Comparison of ENCODE assay signal across 8 cellular contexts in the genomic region with DNA sequence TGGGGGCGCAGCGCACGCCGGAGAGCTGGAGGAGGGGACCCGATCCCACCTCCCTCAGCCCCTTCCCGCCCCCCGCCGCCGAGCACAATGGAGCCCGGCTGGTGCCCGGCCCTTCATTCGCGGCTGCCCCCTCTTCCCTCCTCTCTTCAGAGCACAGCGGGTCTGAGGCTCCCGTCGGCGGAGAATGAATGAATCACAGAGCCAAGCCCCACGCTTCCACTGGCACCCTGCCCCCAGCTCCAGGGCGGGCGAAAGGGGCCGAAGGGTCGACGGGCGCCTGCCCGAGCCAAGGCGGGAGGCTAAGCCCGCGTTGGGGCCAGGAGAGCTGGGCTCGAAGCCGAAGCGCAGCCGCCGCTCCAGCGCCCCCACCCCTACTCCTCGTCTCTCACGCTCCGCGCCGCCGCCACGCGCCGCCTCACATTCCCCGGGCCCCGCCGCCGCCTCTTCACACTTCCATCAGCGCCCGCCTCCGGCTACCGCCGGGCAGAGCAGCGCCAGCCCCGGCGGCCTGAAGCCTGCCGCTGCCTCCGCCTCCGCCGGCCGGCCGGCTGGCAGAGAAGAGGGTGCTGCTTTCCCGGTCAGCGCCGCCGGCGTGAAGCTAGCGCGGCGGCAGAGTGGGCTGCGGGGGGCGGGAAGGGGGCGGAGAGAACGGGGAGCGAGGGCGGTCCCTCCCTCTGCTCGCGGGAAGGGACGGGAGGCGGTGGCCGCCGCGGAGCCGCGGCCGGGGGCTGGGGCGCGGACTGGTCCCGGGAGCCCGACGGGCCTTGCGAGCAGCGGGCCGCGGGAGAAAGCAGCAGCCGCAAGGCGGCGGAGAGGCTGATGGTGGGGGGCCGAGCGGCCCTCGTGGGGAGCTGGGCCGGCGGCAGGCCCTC. TPM values are rescaled to one million over a fixed set of nuclear protein-coding genes. Genes with fewer than 3 reads are reported as not detected.
DNase-seq lines count a peak whose midpoint lies in the region; ATAC-seq and TF ChIP-seq lines count a peak whose summit lies in the region.

A gene with protein sequence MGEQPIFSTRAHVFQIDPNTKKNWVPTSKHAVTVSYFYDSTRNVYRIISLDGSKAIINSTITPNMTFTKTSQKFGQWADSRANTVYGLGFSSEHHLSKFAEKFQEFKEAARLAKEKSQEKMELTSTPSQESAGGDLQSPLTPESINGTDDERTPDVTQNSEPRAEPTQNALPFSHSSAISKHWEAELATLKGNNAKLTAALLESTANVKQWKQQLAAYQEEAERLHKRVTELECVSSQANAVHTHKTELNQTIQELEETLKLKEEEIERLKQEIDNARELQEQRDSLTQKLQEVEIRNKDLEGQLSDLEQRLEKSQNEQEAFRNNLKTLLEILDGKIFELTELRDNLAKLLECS (minus strand): TSS at position 616 of the 872 bp plus-strand sequence. CDS start 1,360 bp downstream, outside the sequence.

- H3K9me3 Mint-ChIP-seq in CD14-positive monocyte: peaks cover 3 to 22% (median 14%) of the 10 kb centered on the region in 7 donors
- no peaks in the 10 kb centered on the region for H3K9me3 Mint-ChIP-seq in endothelial cell (ENCODE audit: unreplicated experiment)

- H3K4me1 Mint-ChIP-seq in CD14-positive monocyte: peaks cover 30% of the 10 kb centered on the region
- peaks cover 52% of the 10 kb centered on the region for H3K4me1 Mint-ChIP-seq in endothelial cell (ENCODE audit: unreplicated experiment)

- DNase-seq in CD14-positive monocyte (ENCODE audit: low spot score): peak; percentile 49
- peak; percentile 46 to 53 for DNase-seq in NOMO-1 (lab: John Stamatoyannopoulos, UW; ENCODE audit: unreplicated experiment in 2 of 2)
- peak; percentile 87 for DNase-seq in activated CD8-positive, alpha-beta memory T cell treated with anti-CD3 and anti-CD28 coated beads, Interleukin-2, amount 50 U/mL, for 48 hours
- DNase-seq in endothelial cell (ENCODE audit: low spot score): peak; percentile 86
- peak; percentile 41 to 45 for DNase-seq in stimulated activated CD8-positive, alpha-beta memory T cell treated with anti-CD3 and anti-CD28 coated beads, Interleukin-4, amount 100 ng/mL, for 1 hour (ENCODE audit: low read depth in 2 of 2, low spot score in 1 of 2)

- H3K4me3 ChIP-seq in mononuclear cell (ENCODE audit: low read length): peak within 1 kb of the TSS; percentile 61

- H3K4me3 Mint-ChIP-seq in CD14-positive monocyte: peak within 1 kb of the TSS; percentile 81 to 93
- peak within 1 kb of the TSS; percentile 94 for H3K4me3 Mint-ChIP-seq in endothelial cell (ENCODE audit: unreplicated experiment)

- peaks cover 20% of the 10 kb centered on the region for H3K4me1 ChIP-seq in mononuclear cell (ENCODE audit: insufficient read depth, low read length)

- no peaks in the 10 kb centered on the region for H3K9me3 ChIP-seq in mononuclear cell (ENCODE audit: low read depth, low read length)

- H3K36me3 Mint-ChIP-seq in CD14-positive monocyte (peaks cover 6 to 12% of the 10 kb centered on the region in 2 donors), endothelial cell (ENCODE audit: low read depth, unreplicated experiment) (peaks cover 3% of the 10 kb centered on the region)

- H3K27me3 Mint-ChIP-seq in CD14-positive monocyte (ENCODE audit: low read depth in 3 of 3) (peaks cover 54 to 72% (median 66%) of the 10 kb centered on the region in 3 donors), endothelial cell (ENCODE audit: unreplicated experiment) (peaks cover 7% of the 10 kb centered on the region)

- H3K27me3 ChIP-seq in mononuclear cell (ENCODE audit: insufficient read depth, low read length): peaks cover 49% of the 10 kb centered on the region

- ATAC-seq in GM19328 (IDR thresholded peaks at IDR 0.05; ENCODE audit: unreplicated experiment) (peak; percentile 60), HG03457 (IDR thresholded peaks at IDR 0.05; ENCODE audit: unreplicated experiment) (peak; percentile 43)

- intact Hi-C loops in CD14-positive monocyte (cut with micrococcal nuclease): no loop called here

- H3K27ac Mint-ChIP-seq in CD14-positive monocyte (peak within 1 kb of the TSS; percentile 54 to 89 (median 80)), endothelial cell (ENCODE audit: unreplicated experiment) (peak within 1 kb of the TSS; percentile 96)

- TF ChIP-seq CTCF in CD14-positive monocyte (IDR thresholded peaks at IDR 0.05) (no peak), endothelial cell (IDR thresholded peaks at IDR 0.05; ENCODE audit: unreplicated experiment) (no peak)

RNA-seq across cellular contexts. Expression of the gene that starts here (rescaled TPM):
- polyA plus RNA-seq in CD14-positive monocyte: under 1 TPM; 0.04 to 0.62 TPM
- total RNA-seq in endothelial cell (ENCODE audit: unreplicated experiment) (16.7 TPM), mononuclear cell (9.7 TPM)

Comparison
In these comparisons a context has a peak if more than half of its experiments do, and no peak if none do; other contexts are left out.
1. Peak in every context shown above with its lines: DNase-seq, ATAC-seq and H3K4me3 ChIP-seq.
2. Peak in DNase-seq in CD14-positive monocyte; RNA of the gene not detected or under 1 TPM.